ENCODE assay signal across 11 cellular contexts in genomic region chr3:48738926-48739616, GRCh38. TPM values are rescaled to one million over a fixed set of nuclear protein-coding genes. Genes with fewer than 3 reads are reported as not detected.
DNase-seq lines count a peak whose midpoint lies in the region; ATAC-seq and TF ChIP-seq lines count a peak whose summit lies in the region.
"Had no signal": no experiment of that assay in that cellular context is flagged by ENCODE, and none has a peak within 500 bp of the region (broad histone marks: within the 10 kb centered on the region; RNA-seq: fewer than 3 reads in every experiment).

No MANE protein-coding gene starts in this region.

- H3F3A ChIP-seq in GM23338 (replicated peaks; ENCODE audit: low read depth), result no peaks in the 10 kb centered on the region

- no peaks in the 10 kb centered on the region for H3K4me1 Mint-ChIP-seq in GM23338
- H3K4me1 Mint-ChIP-seq in T-helper 2 cell treated with Interferon-gamma antibody and Interleukin-4, amounts not matched to agents 5 μg/mL and 100 μg/mL, for 36 hours (ENCODE audit: low read depth), result peaks cover 4% of the 10 kb centered on the region
- peaks cover 7% of the 10 kb centered on the region for H3K4me1 Mint-ChIP-seq in glutamatergic neuron (ENCODE audit: low read depth, unreplicated experiment)

- H4K20me1 ChIP-seq in GM23338 (replicated peaks; ENCODE audit: insufficient read depth), result no peaks in the 10 kb centered on the region

- H3K4me1 ChIP-seq in GM23338 (ENCODE audit: insufficient read depth), result no peaks in the 10 kb centered on the region
- peaks cover 13 to 31% (median 24%) of the 10 kb centered on the region in 4 donors for H3K4me1 ChIP-seq in liver (ENCODE audit: control insufficient read depth in 4 of 4, insufficient read depth in 4 of 4, low read length in 3 of 4)
- peaks cover 24% of the 10 kb centered on the region for H3K4me1 ChIP-seq in stomach smooth muscle (ENCODE audit: control insufficient read depth, insufficient read depth, low read length)

- peak overlapping the region; percentile 99 for H2AFZ ChIP-seq in GM23338

- H3K9me2 ChIP-seq in GM23338 (ENCODE audit: insufficient read depth), result no peaks in the 10 kb centered on the region

- H3K27me3 ChIP-seq in GM23338 (ENCODE audit: insufficient read depth) (no peaks in the 10 kb centered on the region), dorsolateral prefrontal cortex (no peaks in the 10 kb centered on the region), liver (ENCODE audit: control insufficient read depth in 4 of 4, insufficient read depth in 4 of 4, low read length in 3 of 4) (no peaks in the 10 kb centered on the region), stomach smooth muscle (ENCODE audit: control insufficient read depth in 1 of 2, insufficient read depth in 2 of 2, low read length in 2 of 2) (no peaks in the 10 kb centered on the region)
- H3K27me3 ChIP-seq: cardiac muscle cell had no signal

- WGBS in liver, result 73% methylated on average over 9 of the region's 9 CpGs

- ATAC-seq in GM23338 (no peak), HG02885 (IDR thresholded peaks at IDR 0.05; ENCODE audit: poor library complexity, unreplicated experiment) (no peak)

- H3K27ac ChIP-seq in GM23338 (ENCODE audit: low read depth) (no peak overlapping the region), dorsolateral prefrontal cortex (peak overlapping the region; percentile 42 to 100 (median 94)), liver (ENCODE audit: low read depth in 1 of 2, low read length in 2 of 2) (peak overlapping the region; percentile 81 to 88), stomach smooth muscle (ENCODE audit: low read length) (peak overlapping the region; percentile 79)
- H3K27ac ChIP-seq: cardiac muscle cell had no signal

- peaks cover 9% of the 10 kb centered on the region for H3K27me3 Mint-ChIP-seq in GM23338 (ENCODE audit: insufficient read depth, low read depth, poor library complexity)
- H3K27me3 Mint-ChIP-seq in T-helper 2 cell treated with Interferon-gamma antibody and Interleukin-4, amounts not matched to agents 5 μg/mL and 100 μg/mL, for 36 hours (ENCODE audit: low read depth), result no peaks in the 10 kb centered on the region
- H3K27me3 Mint-ChIP-seq in glutamatergic neuron (ENCODE audit: unreplicated experiment), result peaks cover 3% of the 10 kb centered on the region

- TF ChIP-seq RAD21 in liver (IDR thresholded peaks at IDR 0.05), result no peak

- H3K36me3 Mint-ChIP-seq in GM23338 (ENCODE audit: low read depth) (no peaks in the 10 kb centered on the region), glutamatergic neuron (ENCODE audit: unreplicated experiment) (no peaks in the 10 kb centered on the region)
- no peaks in the 10 kb centered on the region for H3K36me3 Mint-ChIP-seq in T-helper 2 cell treated with Interferon-gamma antibody and Interleukin-4, amounts not matched to agents 5 μg/mL and 100 μg/mL, for 36 hours (ENCODE audit: low read depth)

- H3K79me2 ChIP-seq in GM23338 (replicated peaks; ENCODE audit: insufficient read depth), result no peaks in the 10 kb centered on the region

- TF ChIP-seq CTCF in GM23338 (conservative IDR thresholded peaks at IDR 0.05; ENCODE audit: low read depth in 2 of 2), result no peak
- no peak for TF ChIP-seq CTCF in dorsolateral prefrontal cortex (IDR thresholded peaks at IDR 0.05 in 54 of 56, conservative IDR thresholded peaks at IDR 0.05 in 2 of 56; ENCODE audit: low read depth in 1 of 56, partially characterized antibody in 56 of 56)
- no peak for TF ChIP-seq CTCF in liver (IDR thresholded peaks at IDR 0.05; ENCODE audit: low read depth, low read length, missing input control)
- TF ChIP-seq CTCF in glutamatergic neuron (IDR thresholded peaks at IDR 0.05; ENCODE audit: partially characterized antibody, unreplicated experiment), result no peak

- intact Hi-C loops in dorsolateral prefrontal cortex (cut with DNase I), result loop anchor here (5.0 kb wide), 1 partner anchor 52 kb away; the partner anchor contains the start of gene NCKIPSD (in 2 of the 2)

- H3K4me3 Mint-ChIP-seq in GM23338, result no peak overlapping the region
- no peak overlapping the region for H3K4me3 Mint-ChIP-seq in T-helper 2 cell treated with Interferon-gamma antibody and Interleukin-4, amounts not matched to agents 5 μg/mL and 100 μg/mL, for 36 hours
- no peak overlapping the region for H3K4me3 Mint-ChIP-seq in glutamatergic neuron (ENCODE audit: unreplicated experiment)

- H3K36me3 ChIP-seq in GM23338 (ENCODE audit: insufficient read depth) (no peaks in the 10 kb centered on the region), liver (ENCODE audit: control insufficient read depth in 4 of 4, insufficient read depth in 3 of 4, low read depth in 1 of 4, low read length in 3 of 4) (no peaks in the 10 kb centered on the region), stomach smooth muscle (ENCODE audit: control insufficient read depth in 2 of 2, insufficient read depth in 2 of 2, low read length in 2 of 2) (no peaks in the 10 kb centered on the region)
- H3K36me3 ChIP-seq: cardiac muscle cell had no signal

- H3K27ac Mint-ChIP-seq in GM23338 (no peak overlapping the region), glutamatergic neuron (ENCODE audit: unreplicated experiment) (no peak overlapping the region)
- H3K27ac Mint-ChIP-seq in T-helper 2 cell treated with Interferon-gamma antibody and Interleukin-4, amounts not matched to agents 5 μg/mL and 100 μg/mL, for 36 hours, result no peak overlapping the region

- no peak overlapping the region for H3K4me3 ChIP-seq in GM23338
- H3K4me3 ChIP-seq in dorsolateral prefrontal cortex, result peak overlapping the region in 4 of 59 donors; percentile 20 to 39 (median 34)
- H3K4me3 ChIP-seq in liver (ENCODE audit: low read depth in 1 of 3, low read length in 3 of 3), result no peak overlapping the region
- no peak overlapping the region for H3K4me3 ChIP-seq in stomach smooth muscle (ENCODE audit: low read length in 2 of 2)
- H3K4me3 ChIP-seq: cardiac muscle cell had no signal

- H3K4me2 ChIP-seq in GM23338, result no peak overlapping the region

- no peak for DNase-seq in GM23338 (ENCODE audit: low spot score)
- no peak for DNase-seq in dorsolateral prefrontal cortex
- no peak for DNase-seq in T-helper 2 cell treated with Interferon-gamma antibody and Interleukin-4, amounts not matched to agents 5 μg/mL and 100 μg/mL, for 36 hours (ENCODE audit: low spot score)
- DNase-seq in amygdala (lab: John Stamatoyannopoulos, UW), result no peak
- DNase-seq in glutamatergic neuron, result no peak
- DNase-seq: KG1 had no signal

- H3K9ac ChIP-seq in liver (ENCODE audit: low read depth in 1 of 2, low read length in 2 of 2), result no peak overlapping the region
- no peak overlapping the region for H3K9ac ChIP-seq in stomach smooth muscle (ENCODE audit: low read length in 2 of 2)

- H3K9me3 Mint-ChIP-seq in GM23338 (peaks cover 5% of the 10 kb centered on the region; the same call in 1 of the 3 replicates), glutamatergic neuron (ENCODE audit: unreplicated experiment) (peaks cover 1% of the 10 kb centered on the region)
- no peaks in the 10 kb centered on the region for H3K9me3 Mint-ChIP-seq in T-helper 2 cell treated with Interferon-gamma antibody and Interleukin-4, amounts not matched to agents 5 μg/mL and 100 μg/mL, for 36 hours
- H3K9me3 Mint-ChIP-seq: nephron had no signal

- H3K9me3 ChIP-seq in liver (ENCODE audit: control insufficient read depth in 4 of 4, low read length in 3 of 4), result no peaks in the 10 kb centered on the region
- H3K9me3 ChIP-seq in stomach smooth muscle (ENCODE audit: control insufficient read depth in 2 of 2, low read length in 2 of 2), result no peaks in the 10 kb centered on the region

TF ChIP-seq in GM23338, 12 proteins besides CTCF, POLR2A, EP300 and RAD21 (continues in another document):
- TF ChIP-seq ETS1 (IDR thresholded peaks at IDR 0.05) (no peak), NANOG (IDR thresholded peaks at IDR 0.05; ENCODE audit: borderline replicate concordance) (no peak), ZNF331 (CRISPR knock-in tag; IDR thresholded peaks at IDR 0.05; ENCODE audit: low read depth) (no peak), ZNF114 (CRISPR knock-in tag; IDR thresholded peaks at IDR 0.05) (no peak), EZH2phosphoT487 (IDR thresholded peaks at IDR 0.05; ENCODE audit: unreplicated experiment) (no peak)

TF ChIP-seq in liver, 16 proteins besides CTCF, POLR2A, EP300 and RAD21 (continues in another document):
- no peak for TF ChIP-seq REST (IDR thresholded peaks at IDR 0.05)
- no peak for TF ChIP-seq HNF4A (conservative IDR thresholded peaks at IDR 0.05)

RNA-seq across cellular contexts. Expression of gene IP6K2, which starts 22.1 kb away (rescaled TPM):
- total RNA-seq in GM23338 (2014; rRNA removed; shearing (Covaris generic)), result 94.1 and 97.0 TPM in 2 replicates
- 85.3 and 97.4 TPM in 2 replicates for polyA plus RNA-seq in GM23338 (2016; fragmentation: Nextera tagmentation; extraction: Ambion mirVana)
- total RNA-seq in dorsolateral prefrontal cortex, result 100 to 1,000 TPM in 31 of 120 experiments, 10 to 100 TPM in 89; 63.9 to 128 (median 92.9) TPM
- total RNA-seq in liver, result 10 to 100 TPM; 23.3 to 25.4 TPM
- polyA plus RNA-seq in liver, result 10 to 100 TPM; 21.8 to 37.6 TPM
- total RNA-seq in glutamatergic neuron (ENCODE audit: unreplicated experiment), result 182 TPM

RNA-seq across cellular contexts. Expression of gene NCKIPSD, which starts 53.4 kb away (rescaled TPM):
- total RNA-seq in GM23338 (2014; rRNA removed; shearing (Covaris generic)), result 43.1 and 45.1 TPM in 2 replicates
- 14.8 and 15.1 TPM in 2 replicates for polyA plus RNA-seq in GM23338 (2016; fragmentation: Nextera tagmentation; extraction: Ambion mirVana)
- total RNA-seq in dorsolateral prefrontal cortex, result 100 to 1,000 TPM in 69 of 120 experiments, 10 to 100 TPM in 51; 66.3 to 147 (median 103) TPM
- total RNA-seq in liver, result 10 to 100 TPM in 1 of 2 donors, 1 to 10 TPM in 1; 5.9 to 12.9 TPM
- polyA plus RNA-seq in liver, result 10 to 100 TPM in 1 of 2 donors, 1 to 10 TPM in 1; 7.4 to 10.0 TPM
- 35.5 TPM for total RNA-seq in glutamatergic neuron (ENCODE audit: unreplicated experiment)
